In the genomic region with DNA sequence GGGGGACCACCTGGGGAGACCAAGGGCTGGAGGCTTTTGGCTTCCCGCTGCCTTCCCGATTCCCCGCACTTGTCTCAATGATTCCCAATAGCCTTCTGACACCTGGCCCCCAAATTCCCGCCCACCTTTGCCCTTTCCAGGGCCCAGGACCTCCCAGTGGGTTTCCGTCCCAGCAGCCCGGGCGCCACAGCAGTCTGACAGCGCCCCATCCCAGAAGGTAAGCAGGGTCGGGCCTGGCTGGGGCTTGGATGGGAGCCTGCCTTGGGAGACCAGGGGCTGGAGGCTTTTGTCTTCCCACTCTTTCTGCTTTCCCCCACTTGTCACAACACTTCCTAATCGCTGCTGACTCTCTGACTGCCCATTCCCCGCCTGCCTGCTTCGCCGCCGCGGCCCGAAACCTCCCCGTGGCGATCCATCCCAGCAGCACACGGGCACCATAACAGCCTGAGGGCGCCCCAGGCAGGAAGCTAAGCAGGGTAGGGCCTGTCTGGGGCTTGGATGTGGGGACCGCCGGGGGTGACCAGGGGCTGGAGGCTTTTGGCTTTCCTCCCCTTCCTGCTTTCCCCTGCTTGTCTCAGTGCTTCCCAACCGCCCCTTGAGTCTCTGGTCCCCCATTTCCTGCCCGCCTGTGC, we compare ENCODE assay signal across 22 cellular contexts.
"Had no signal": no experiment of that assay in that cellular context is flagged by ENCODE, and none has a peak within 500 bp of the region (broad histone marks: within the 10 kb centered on the region; RNA-seq: fewer than 3 reads in every experiment).

No MANE protein-coding gene starts in this region.

- H3K9me3 ChIP-seq: adrenal gland, body of pancreas had no signal

- H3K4me3 ChIP-seq: adrenal gland, body of pancreas, esophagus squamous epithelium had no signal

- H3K4me1 ChIP-seq: adrenal gland, body of pancreas had no signal

- ATAC-seq: activated CD4-positive, alpha-beta T cell treated with anti-CD3 and anti-CD28 coated beads for 36 hours; activated CD8-positive, alpha-beta memory T cell treated with anti-CD3 and anti-CD28 coated beads, Interleukin-2, amount 10 ng/mL, durations not matched to agents 7 days and 5 days; activated CD8-positive, alpha-beta T cell treated with anti-CD3 and anti-CD28 coated beads, Interleukin-2, amount 10 ng/mL, durations not matched to agents 7 days and 5 days; activated naive CD8-positive, alpha-beta T cell treated with anti-CD3 and anti-CD28 coated beads, Interleukin-2, amount 50 U/mL, for 24 hours; body of pancreas had no signal

- H3K36me3 ChIP-seq: adrenal gland, esophagus squamous epithelium had no signal

- H3K27ac ChIP-seq: adrenal gland, body of pancreas, epithelial cell of prostate, esophagus squamous epithelium had no signal

- DNase-seq: activated CD4-positive, alpha-beta memory T cell treated with anti-CD3 and anti-CD28 coated beads for 36 hours; activated CD4-positive, alpha-beta T cell treated with anti-CD3 and anti-CD28 coated beads for 36 hours; activated CD4-positive, alpha-beta T cell treated with anti-CD3 and anti-CD28 coated beads, Interleukin-2, amount 10 ng/mL, durations not matched to agents 24 days and 14 days; activated CD4-positive, CD25-positive, alpha-beta regulatory T cell; activated CD4-positive, CD25-positive, alpha-beta regulatory T cell treated with anti-CD3 and anti-CD28 coated beads, Interleukin-2, amount 50 U/mL, for 72 hours; activated CD8-positive, alpha-beta memory T cell treated with anti-CD3 and anti-CD28 coated beads, Interleukin-2, amount 10 ng/mL, durations not matched to agents 7 days and 5 days; activated CD8-positive, alpha-beta memory T cell treated with anti-CD3 and anti-CD28 coated beads, Interleukin-2, amount 50 U/mL, for 4 hours; activated CD8-positive, alpha-beta T cell treated with anti-CD3 and anti-CD28 coated beads, Interleukin-2, amount 10 ng/mL, durations not matched to agents 7 days and 5 days; activated effector memory CD4-positive, alpha-beta T cell treated with anti-CD3 and anti-CD28 coated beads, Interleukin-2, amount 50 U/mL, for 16 hours; activated naive CD4-positive, alpha-beta T cell treated with anti-CD3 and anti-CD28 coated beads for 36 hours; activated naive CD8-positive, alpha-beta T cell treated with anti-CD3 and anti-CD28 coated beads for 36 hours; activated naive CD8-positive, alpha-beta T cell treated with anti-CD3 and anti-CD28 coated beads, Interleukin-2, amount 50 U/mL, for 24 hours; activated T-cell treated with anti-CD3 and anti-CD28 coated beads, Interleukin-2, amount 50 U/mL, for 1 hour; activated T-cell treated with anti-CD3 and anti-CD28 coated beads, Interleukin-2, amount 50 U/mL, for 48 hours; amygdala; aorta; body of pancreas; caudate nucleus; effector CD8-positive, alpha-beta T cell; esophagus squamous epithelium had no signal

- H3K27me3 ChIP-seq: adrenal gland, body of pancreas, esophagus squamous epithelium had no signal
